In the genomic region with DNA sequence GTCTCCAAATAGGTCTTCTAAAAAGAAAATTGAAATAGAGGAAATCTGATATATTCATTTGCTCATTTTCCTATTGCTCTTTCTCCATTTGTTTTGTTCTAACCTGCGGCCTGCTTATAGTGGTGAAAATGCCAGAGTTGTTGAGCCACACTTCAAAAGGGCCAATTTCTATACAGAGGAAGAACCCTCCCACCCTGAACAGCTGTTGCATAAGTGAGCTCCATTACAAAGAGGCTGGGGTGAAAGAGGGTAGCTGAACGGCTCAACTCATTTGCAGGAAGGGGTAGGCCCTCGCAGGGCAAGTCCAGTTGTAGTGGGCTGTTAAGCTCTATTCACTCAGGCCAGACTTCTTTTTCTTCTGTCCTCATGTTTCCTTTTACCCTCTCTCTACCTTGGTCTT, we compare ENCODE assay signal across 13 cellular contexts. TPM values are rescaled to one million over a fixed set of nuclear protein-coding genes. Genes with fewer than 3 reads are reported as not detected.
A peak's percentile ranks its signal among the peaks of the same experiment; 100 is the strongest.
DNase-seq lines count a peak whose midpoint lies in the region; ATAC-seq and TF ChIP-seq lines count a peak whose summit lies in the region.
"Had no signal": no experiment of that assay in that cellular context is flagged by ENCODE, and none has a peak within 500 bp of the region (broad histone marks: within the 10 kb centered on the region; RNA-seq: fewer than 3 reads in every experiment).

No MANE protein-coding gene starts in this region.

- H2AFZ ChIP-seq in smooth muscle cell (ENCODE audit: low read depth) = no peak overlapping the region

- no peaks in the 10 kb centered on the region for H3K9me3 ChIP-seq in SJCRH30 (replicated peaks)
- H3K9me3 ChIP-seq in smooth muscle cell (replicated peaks; ENCODE audit: low read depth) = no peaks in the 10 kb centered on the region

- no peak for ATAC-seq in HG02759 (IDR thresholded peaks at IDR 0.05; ENCODE audit: unreplicated experiment)
- ATAC-seq: activated T-cell treated with anti-CD3 and anti-CD28 coated beads, Interleukin-2, amount 50 U/mL, for 72 hours had no signal

- no peaks in the 10 kb centered on the region for H4K20me1 ChIP-seq in smooth muscle cell (ENCODE audit: low read depth)

- H3K4me2 ChIP-seq in smooth muscle cell = peak overlapping the region; percentile 57

- 0 out of 2 replicates have a peak overlapping the region, but pooled peaks have one; percentile 9 for H3K4me3 ChIP-seq in SJCRH30
- no peak overlapping the region for H3K4me3 ChIP-seq in smooth muscle cell
- H3K4me3 ChIP-seq: stomach had no signal

- no peak overlapping the region for H3K9ac ChIP-seq in smooth muscle cell (ENCODE audit: low read depth)

- no peaks in the 10 kb centered on the region for H3F3A ChIP-seq in smooth muscle cell (ENCODE audit: low read depth)

- WGBS in smooth muscle cell (ENCODE audit: low lambda C conversion rate) = 64% methylated on average over 3 of the region's 3 CpGs

- TF ChIP-seq CTCF in smooth muscle cell (IDR thresholded peaks at IDR 0.05; ENCODE audit: borderline replicate concordance, insufficient read depth, poor library complexity, severe bottlenecking) = no peak

- H3K27ac ChIP-seq in SJCRH30 (peak overlapping the region; percentile 71), smooth muscle cell (ENCODE audit: low read depth) (peak overlapping the region; percentile 53)

- no peaks in the 10 kb centered on the region for H3K79me2 ChIP-seq in smooth muscle cell (ENCODE audit: low read depth)

- H3K4me1 ChIP-seq in SJCRH30 (peaks cover 19% of the 10 kb centered on the region), smooth muscle cell (ENCODE audit: low read depth) (peaks cover 17% of the 10 kb centered on the region)

- H3K27me3 ChIP-seq in SJCRH30 (no peaks in the 10 kb centered on the region), smooth muscle cell (ENCODE audit: low read depth) (no peaks in the 10 kb centered on the region)
- H3K27me3 ChIP-seq: stomach had no signal

- H3K36me3 ChIP-seq in SJCRH30 (no peaks in the 10 kb centered on the region), smooth muscle cell (ENCODE audit: low read depth) (no peaks in the 10 kb centered on the region)
- H3K36me3 ChIP-seq: stomach had no signal

- DNase-seq in NCI-H524 (lab: John Stamatoyannopoulos, UW) = peak; percentile 10 to 63
- DNase-seq in NCI-H524 treated with DMSO at 0.1 percent for 48 hours (lab: John Stamatoyannopoulos, UW) = no peak
- DNase-seq in SJCRH30 = peak; percentile 84 to 91
- DNase-seq in iPS DF 19.7 (ENCODE audit: low read depth, low spot score) = peak; percentile 23
- DNase-seq in smooth muscle cell (lab: John Stamatoyannopoulos, UW; ENCODE audit: unreplicated experiment) = no peak
- DNase-seq in DMS153 treated with DMSO at 0.1 percent for 48 hours (lab: John Stamatoyannopoulos, UW; ENCODE audit: unreplicated experiment) = no peak
- DNase-seq in NCI-H146 (lab: John Stamatoyannopoulos, UW) = no peak
- DNase-seq: activated B cell treated with CpG ODN at 0.5 μM for 24 hours; activated T-cell treated with anti-CD3 and anti-CD28 coated beads, Interleukin-2, amount 50 U/mL, for 72 hours; cerebellar nuclear complex; MM.1S; stomach had no signal

RNA-seq across cellular contexts. Expression of a gene that starts 8.8 kb away (rescaled TPM):
- total RNA-seq in SJCRH30 (2014; rRNA removed; shearing (Covaris generic)) = 0.13 and 0.38 TPM in 2 replicates
- total RNA-seq in smooth muscle cell = 0.18 TPM in 1 of 2 replicates, not detected in the other
- not detected in 2 replicates for polyA plus RNA-seq in smooth muscle cell
- total RNA-seq: stomach had no signal

RNA-seq across cellular contexts. Expression of a gene that starts 31.3 kb away (rescaled TPM):
- 34.7 and 34.8 TPM in 2 replicates for total RNA-seq in SJCRH30 (2014; rRNA removed; shearing (Covaris generic))
- total RNA-seq in smooth muscle cell = 30.0 and 34.9 TPM in 2 replicates
- polyA plus RNA-seq in smooth muscle cell = 27.4 and 33.6 TPM in 2 replicates

RNA-seq across cellular contexts. Expression of a gene that starts 31.7 kb away (rescaled TPM):
- total RNA-seq in SJCRH30 (2014; rRNA removed; shearing (Covaris generic)) = 41.2 and 45.5 TPM in 2 replicates
- 47.1 and 58.2 TPM in 2 replicates for total RNA-seq in smooth muscle cell
- polyA plus RNA-seq in smooth muscle cell = 66.5 and 69.9 TPM in 2 replicates

Comparison
In these comparisons a context has a peak if more than half of its experiments do, and no peak if none do; other contexts are left out.
1. DNase-seq: peak in NCI-H524 (2 of 2), SJCRH30 (2 of 2) and iPS DF 19.7 (single experiment); none in NCI-H524 treated with DMSO at 0.1 percent for 48 hours (single experiment), smooth muscle cell (single experiment), DMS153 treated with DMSO at 0.1 percent for 48 hours (single experiment) and NCI-H146 (single experiment).